ENCODE assay signal across 8 cellular contexts in genomic region chr2:11863103-11863502, GRCh38.
DNase-seq lines count a peak whose midpoint lies in the region; ATAC-seq and TF ChIP-seq lines count a peak whose summit lies in the region.

No MANE protein-coding gene starts in this region.

- TF ChIP-seq CTCF in heart left ventricle (IDR thresholded peaks at IDR 0.05): no peak

- no peak for DNase-seq in heart left ventricle
- DNase-seq in cardiac septum (ENCODE audit: low spot score): no peak
- no peak for DNase-seq in stimulated activated naive B cell treated with anti-CD40 and anti-IgM and Interleukin-4, amounts not matched to agents 10 μg/mL and 1 μg/mL and 100 μg/mL, for 72 hours
- DNase-seq in middle frontal gyrus (ENCODE audit: extremely low spot score, low spot score): no peak
- DNase-seq in naive thymus-derived CD8-positive, alpha-beta T cell: no peak
- DNase-seq in SHP77 (lab: John Stamatoyannopoulos, UW): no peak

- H3K4me3 Mint-ChIP-seq in activated T-helper 17 cell treated with anti-CD3 and anti-CD28 coated beads, Interleukin-2, amount 50 U/mL, for 72 hours: peak overlapping the region; percentile 70
- peak overlapping the region; percentile 52 to 70 for H3K4me3 Mint-ChIP-seq in stimulated activated naive B cell treated with anti-CD40 and anti-IgM and Interleukin-4, amounts not matched to agents 10 μg/mL and 1 μg/mL and 100 μg/mL, for 72 hours
- peak overlapping the region in 3 of 10 donors; percentile 12 to 46 (median 37) for H3K4me3 Mint-ChIP-seq in naive thymus-derived CD8-positive, alpha-beta T cell

- H3K36me3 ChIP-seq in heart left ventricle: no peaks in the 10 kb centered on the region

- ATAC-seq in heart left ventricle (no peak), HG02885 (IDR thresholded peaks at IDR 0.05; ENCODE audit: poor library complexity, unreplicated experiment) (peak; percentile 50)
- ATAC-seq in activated T-helper 17 cell treated with anti-CD3 and anti-CD28 coated beads, Interleukin-2, amount 50 U/mL, for 72 hours (replicated peaks): peak; percentile 45
- no peak for ATAC-seq in stimulated activated naive B cell treated with anti-CD40 and anti-IgM and Interleukin-4, amounts not matched to agents 10 μg/mL and 1 μg/mL and 100 μg/mL, for 72 hours (replicated peaks)
- ATAC-seq in naive thymus-derived CD8-positive, alpha-beta T cell: no peak

- POLR2A ChIA-PET in naive thymus-derived CD8-positive, alpha-beta T cell (lab: Charles Lee): interaction anchor here (0.7 kb wide), 2 partner anchors 794 to 1144 kb away, joined by 3 to 4 read pairs; no protein-coding TSS in a partner anchor

- WGBS in heart left ventricle, 4 donors: 69 to 80% (median 74%) methylated on average over 7 of the region's 7 CpGs

- peaks cover 0 to 9% (median 0%) of the 10 kb centered on the region in 12 donors for H3K9me3 ChIP-seq in heart left ventricle

- H3K4me1 ChIP-seq in heart left ventricle: peaks cover 0 to 28% (median 12%) of the 10 kb centered on the region in 12 donors

- no peaks in the 10 kb centered on the region for H3K36me3 Mint-ChIP-seq in activated T-helper 17 cell treated with anti-CD3 and anti-CD28 coated beads, Interleukin-2, amount 50 U/mL, for 72 hours (ENCODE audit: low read depth)
- H3K36me3 Mint-ChIP-seq in stimulated activated naive B cell treated with anti-CD40 and anti-IgM and Interleukin-4, amounts not matched to agents 10 μg/mL and 1 μg/mL and 100 μg/mL, for 72 hours: peaks cover 14 to 19% of the 10 kb centered on the region in 2 donors
- peaks cover 0 to 9% (median 5%) of the 10 kb centered on the region in 3 donors for H3K36me3 Mint-ChIP-seq in naive thymus-derived CD8-positive, alpha-beta T cell

- peak overlapping the region in 9 of 12 donors; percentile 47 to 67 (median 53) for H3K27ac ChIP-seq in heart left ventricle

- no peaks in the 10 kb centered on the region for H3K27me3 ChIP-seq in heart left ventricle

- H3K4me1 Mint-ChIP-seq in activated T-helper 17 cell treated with anti-CD3 and anti-CD28 coated beads, Interleukin-2, amount 50 U/mL, for 72 hours: peaks cover 15% of the 10 kb centered on the region
- H3K4me1 Mint-ChIP-seq in stimulated activated naive B cell treated with anti-CD40 and anti-IgM and Interleukin-4, amounts not matched to agents 10 μg/mL and 1 μg/mL and 100 μg/mL, for 72 hours: peaks cover 72 to 82% of the 10 kb centered on the region in 2 donors
- peaks cover 4 to 55% (median 9%) of the 10 kb centered on the region in 4 donors for H3K4me1 Mint-ChIP-seq in naive thymus-derived CD8-positive, alpha-beta T cell

- H3K9me3 Mint-ChIP-seq in activated T-helper 17 cell treated with anti-CD3 and anti-CD28 coated beads, Interleukin-2, amount 50 U/mL, for 72 hours: no peaks in the 10 kb centered on the region
- H3K9me3 Mint-ChIP-seq in stimulated activated naive B cell treated with anti-CD40 and anti-IgM and Interleukin-4, amounts not matched to agents 10 μg/mL and 1 μg/mL and 100 μg/mL, for 72 hours: peaks cover 7 to 13% of the 10 kb centered on the region in 2 donors
- H3K9me3 Mint-ChIP-seq in naive thymus-derived CD8-positive, alpha-beta T cell: peaks cover 0 to 11% (median 9%) of the 10 kb centered on the region in 9 donors

- H3K4me3 ChIP-seq in heart left ventricle: no peak overlapping the region

- H3K27me3 Mint-ChIP-seq in activated T-helper 17 cell treated with anti-CD3 and anti-CD28 coated beads, Interleukin-2, amount 50 U/mL, for 72 hours: peaks cover 3% of the 10 kb centered on the region
- H3K27me3 Mint-ChIP-seq in stimulated activated naive B cell treated with anti-CD40 and anti-IgM and Interleukin-4, amounts not matched to agents 10 μg/mL and 1 μg/mL and 100 μg/mL, for 72 hours: no peaks in the 10 kb centered on the region
- H3K27me3 Mint-ChIP-seq in naive thymus-derived CD8-positive, alpha-beta T cell: peaks cover 0 to 4% (median 0%) of the 10 kb centered on the region in 5 donors

- H3K27ac Mint-ChIP-seq in activated T-helper 17 cell treated with anti-CD3 and anti-CD28 coated beads, Interleukin-2, amount 50 U/mL, for 72 hours: no peak overlapping the region
- H3K27ac Mint-ChIP-seq in stimulated activated naive B cell treated with anti-CD40 and anti-IgM and Interleukin-4, amounts not matched to agents 10 μg/mL and 1 μg/mL and 100 μg/mL, for 72 hours: peak overlapping the region; percentile 63
- no peak overlapping the region for H3K27ac Mint-ChIP-seq in naive thymus-derived CD8-positive, alpha-beta T cell

- intact Hi-C loops in heart left ventricle (cut with DNase I): loop anchor here (2.0 to 10.0 kb wide), 14 partner anchors 312 to 1144 kb away; partner anchors contain the start of gene TRIB2 (in 7 of the 10)
- intact Hi-C loops in cardiac septum (cut with DNase I): loop anchor here (1.0 to 10.0 kb wide), 5 partner anchors 312 to 1144 kb away; partner anchors contain the start of gene TRIB2

- TF ChIP-seq POLR2A in heart left ventricle (IDR thresholded peaks at IDR 0.05): no peak

Comparison
In these comparisons a context has a peak if more than half of its experiments do, and no peak if none do; other contexts are left out.
1. ATAC-seq: peak in HG02885 (single experiment) and activated T-helper 17 cell treated with anti-CD3 and anti-CD28 coated beads, Interleukin-2, amount 50 U/mL, for 72 hours (single experiment); none in heart left ventricle (0 of 4), stimulated activated naive B cell treated with anti-CD40 and anti-IgM and Interleukin-4, amounts not matched to agents 10 μg/mL and 1 μg/mL and 100 μg/mL, for 72 hours (0 of 2) and naive thymus-derived CD8-positive, alpha-beta T cell (0 of 2).